In genomic region chr20:45592574-45593189, GRCh38 we compare ENCODE assay signal across 1 cellular context.
TF ChIP-seq lines count a peak whose summit lies in the region.

No MANE protein-coding gene starts in this region.

TF ChIP-seq in GM12878, 131 proteins besides CTCF, POLR2A, EP300 and RAD21:
- TF ChIP-seq ZZZ3 (IDR thresholded peaks at IDR 0.05; ENCODE audit: control insufficient read depth, insufficient read length, low read depth) (no peak), ATF7 (IDR thresholded peaks at IDR 0.05; ENCODE audit: low read depth) (no peak), RUNX3 (IDR thresholded peaks at IDR 0.05; ENCODE audit: low read length) (peak; percentile 16; the same call in 1 of the 2 replicates), YY1 (IDR thresholded peaks at IDR 0.05; ENCODE audit: low read depth, low read length) (peak; percentile 78), SMC3 (IDR thresholded peaks at IDR 0.05; ENCODE audit: borderline replicate concordance, low read length) (peak; percentile 79)
